Comparison of ENCODE assay signal across 26 cellular contexts in genomic region chr3:39850707-39851014, GRCh38. TPM values are rescaled to one million over a fixed set of nuclear protein-coding genes. Genes with fewer than 3 reads are reported as not detected.
DNase-seq lines count a peak whose midpoint lies in the region; ATAC-seq and TF ChIP-seq lines count a peak whose summit lies in the region.
"Had no signal": no experiment of that assay in that cellular context is flagged by ENCODE, and none has a peak within 500 bp of the region (broad histone marks: within the 10 kb centered on the region; RNA-seq: fewer than 3 reads in every experiment).

No MANE protein-coding gene starts in this region.

- H3K4me3 ChIP-seq in mucosa of descending colon (no peak overlapping the region), SJCRH30 (no peak overlapping the region)
- H3K4me3 ChIP-seq: breast epithelium, coronary artery, HAP-1, skin epidermis, thyroid gland had no signal

- H3K4me1 Mint-ChIP-seq in immature natural killer cell: no peaks in the 10 kb centered on the region
- H3K4me1 Mint-ChIP-seq: activated B cell treated with CpG ODN at 0.5 μM for 24 hours; CD8-positive, alpha-beta memory T cell had no signal

- H3K36me3 ChIP-seq in mucosa of descending colon (ENCODE audit: low read depth) (no peaks in the 10 kb centered on the region), SJCRH30 (no peaks in the 10 kb centered on the region)
- H3K36me3 ChIP-seq: breast epithelium, HAP-1, thyroid gland had no signal

- H3K27ac ChIP-seq in SJCRH30: no peak overlapping the region
- H3K27ac ChIP-seq: 22Rv1, breast epithelium, coronary artery, RWPE1, skin epidermis, thyroid gland had no signal

- peak; percentile 14 for DNase-seq in DMS 273 (lab: John Stamatoyannopoulos, UW; ENCODE audit: unreplicated experiment)
- no peak for DNase-seq in DMS 273 treated with DMSO at 0.1 percent for 48 hours (lab: John Stamatoyannopoulos, UW)
- DNase-seq in NCI-H1930 (lab: John Stamatoyannopoulos, UW): peak; percentile 61 to 76
- DNase-seq in NCI-H526 (lab: John Stamatoyannopoulos, UW): peak; percentile 78
- DNase-seq in mucosa of descending colon: peak in 1 of 3 donors; percentile 13
- DNase-seq in immature natural killer cell: no peak
- no peak for DNase-seq in SJCRH30
- DNase-seq: activated B cell treated with CpG ODN at 0.5 μM for 24 hours; activated CD4-positive, alpha-beta T cell treated with anti-CD3 and anti-CD28 coated beads, Interleukin-2, amount 50 U/mL, for 48 hours; activated CD8-positive, alpha-beta memory T cell treated with anti-CD3 and anti-CD28 coated beads, Interleukin-2, amount 50 U/mL, for 48 hours; activated gamma-delta T cell treated with Interleukin-2 at 50 U/mL for 16 hours; CD8-positive, alpha-beta memory T cell; endodermal cell; IMR-90; kidney glomerular epithelial cell; mammary epithelial cell; stimulated activated CD4-positive, alpha-beta T cell treated with anti-CD3 and anti-CD28 coated beads, Interleukin-4, amount 100 ng/mL, for 1 hour; thyroid gland had no signal

- peaks cover 0 to 18% (median 2%) of the 10 kb centered on the region in 6 donors for H3K9me3 Mint-ChIP-seq in immature natural killer cell
- H3K9me3 Mint-ChIP-seq: activated B cell treated with CpG ODN at 0.5 μM for 24 hours; endodermal cell; stimulated activated naive CD8-positive, alpha-beta T cell treated with anti-CD3 and anti-CD28 coated beads, Interleukin-15, Interleukin-2, amounts not matched to agents 100 ng/mL and 50 ng/mL, for 24 hours had no signal

- H3K27me3 Mint-ChIP-seq in immature natural killer cell (ENCODE audit: low read depth in 3 of 3): peaks cover 1 to 9% (median 7%) of the 10 kb centered on the region in 3 donors
- H3K27me3 Mint-ChIP-seq: CD8-positive, alpha-beta memory T cell had no signal

- no peaks in the 10 kb centered on the region for H3K36me3 Mint-ChIP-seq in immature natural killer cell
- H3K36me3 Mint-ChIP-seq: CD8-positive, alpha-beta memory T cell had no signal

- H3K4me1 ChIP-seq in mucosa of descending colon (ENCODE audit: low read depth) (peaks cover 3% of the 10 kb centered on the region), SJCRH30 (no peaks in the 10 kb centered on the region)
- H3K4me1 ChIP-seq: breast epithelium, thyroid gland had no signal

- intact Hi-C loops in mucosa of descending colon (cut with DNase I, micrococcal nuclease): no loop called here

- no peaks in the 10 kb centered on the region for H3K27me3 ChIP-seq in SJCRH30
- H3K27me3 ChIP-seq: breast epithelium, thyroid gland had no signal

- no peak overlapping the region for H3K27ac Mint-ChIP-seq in immature natural killer cell
- H3K27ac Mint-ChIP-seq: activated B cell treated with CpG ODN at 0.5 μM for 24 hours; CD8-positive, alpha-beta memory T cell; endodermal cell; stimulated activated naive CD8-positive, alpha-beta T cell treated with anti-CD3 and anti-CD28 coated beads, Interleukin-15, Interleukin-2, amounts not matched to agents 100 ng/mL and 50 ng/mL, for 24 hours had no signal

- peak; percentile 82 for ATAC-seq in mucosa of descending colon
- no peak for ATAC-seq in GM18870 (IDR thresholded peaks at IDR 0.05; ENCODE audit: unreplicated experiment)

- no peaks in the 10 kb centered on the region for H3K9me3 ChIP-seq in mucosa of descending colon
- no peaks in the 10 kb centered on the region for H3K9me3 ChIP-seq in SJCRH30 (replicated peaks)
- H3K9me3 ChIP-seq: breast epithelium, HAP-1, thyroid gland had no signal

- H3K4me3 Mint-ChIP-seq in immature natural killer cell: no peak overlapping the region
- H3K4me3 Mint-ChIP-seq: activated B cell treated with CpG ODN at 0.5 μM for 24 hours; CD8-positive, alpha-beta memory T cell; endodermal cell; stimulated activated naive CD8-positive, alpha-beta T cell treated with anti-CD3 and anti-CD28 coated beads, Interleukin-15, Interleukin-2, amounts not matched to agents 100 ng/mL and 50 ng/mL, for 24 hours had no signal

- no peak for TF ChIP-seq CTCF in mucosa of descending colon (IDR thresholded peaks at IDR 0.05)

RNA-seq across cellular contexts. Expression of gene MYRIP, which starts 41.3 kb away (rescaled TPM):
- 10 to 100 TPM in 1 of 3 donors, 1 to 10 TPM in 2; 7.2 to 11.2 (median 9.9) TPM for total RNA-seq in mucosa of descending colon
- polyA plus RNA-seq in immature natural killer cell: under 1 TPM in 1 of 3 donors, not detected in 2; 0.06 TPM
- not detected in 2 replicates for total RNA-seq in SJCRH30 (2014; rRNA removed; shearing (Covaris generic))
- total RNA-seq: CD8-positive, alpha-beta memory T cell; IMR-90 had no signal
- polyA plus RNA-seq: CD8-positive, alpha-beta memory T cell; IMR-90; mammary epithelial cell had no signal

Comparison
In these comparisons a context has a peak if more than half of its experiments do, and no peak if none do; other contexts are left out.
1. DNase-seq: peak in DMS 273 (single experiment), NCI-H1930 (2 of 2) and NCI-H526 (2 of 2); none in DMS 273 treated with DMSO at 0.1 percent for 48 hours (single experiment), immature natural killer cell (0 of 3) and SJCRH30 (0 of 2).